ENCODE assay signal across 8 cellular contexts in the genomic region with DNA sequence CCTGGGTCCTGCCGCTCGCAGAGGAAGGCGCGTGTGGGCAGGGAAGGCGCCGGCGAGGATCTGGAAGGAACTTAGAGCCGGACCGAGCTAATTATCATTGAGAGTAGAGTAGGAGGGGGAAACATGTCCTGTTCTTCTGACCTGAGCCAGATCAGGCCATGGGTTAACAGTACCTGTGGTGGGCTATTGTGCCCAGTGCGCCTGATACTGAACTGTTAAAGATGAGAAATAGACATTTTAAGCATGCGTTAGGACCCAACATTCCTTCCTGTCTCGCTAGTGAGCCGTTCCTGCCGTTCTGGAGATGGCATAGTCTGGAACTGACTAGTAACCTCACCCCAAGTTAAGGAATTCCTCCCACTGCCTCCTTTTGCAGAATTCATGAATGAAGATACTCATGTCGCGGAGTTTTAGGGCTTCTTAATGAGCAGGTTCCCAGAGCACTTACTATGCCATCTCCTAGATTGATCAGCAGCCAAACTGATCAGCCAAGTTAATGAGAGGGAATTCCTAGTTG. TPM values are rescaled to one million over a fixed set of nuclear protein-coding genes. Genes with fewer than 3 reads are reported as not detected.
A peak's percentile ranks its signal among the peaks of the same experiment; 100 is the strongest.
DNase-seq lines count a peak whose midpoint lies in the region; ATAC-seq and TF ChIP-seq lines count a peak whose summit lies in the region.

No MANE protein-coding gene starts in this region.

- WGBS in esophagus, 2 donors = 6 to 9% methylated on average over 16 of the region's 16 CpGs

- no peaks in the 10 kb centered on the region for H3K9me3 Mint-ChIP-seq in osteocyte (ENCODE audit: unreplicated experiment)

- peak; percentile 43 for DNase-seq in AG20443 (ENCODE audit: low spot score)
- DNase-seq in RKO (ENCODE audit: low spot score) = peak; percentile 70
- no peak for DNase-seq in osteocyte (ENCODE audit: extremely low spot score, unreplicated experiment)
- no peak for DNase-seq in COLO668 (lab: John Stamatoyannopoulos, UW; ENCODE audit: unreplicated experiment)

- no peak for TF ChIP-seq CTCF in osteocyte (IDR thresholded peaks at IDR 0.05)

- peak overlapping the region; percentile 83 for H3K27ac Mint-ChIP-seq in osteocyte (ENCODE audit: unreplicated experiment)

- H3K36me3 Mint-ChIP-seq in osteocyte (ENCODE audit: unreplicated experiment) = peaks cover 18% of the 10 kb centered on the region

- peaks cover 29% of the 10 kb centered on the region for H3K4me1 Mint-ChIP-seq in osteocyte (ENCODE audit: unreplicated experiment)

- peak overlapping the region; percentile 68 to 88 for H3K27ac ChIP-seq in esophagus (ENCODE audit: low read depth in 2 of 2, low read length in 1 of 2)

- H3K27me3 ChIP-seq in esophagus (ENCODE audit: control insufficient read depth in 1 of 2, insufficient read depth in 2 of 2, low read length in 2 of 2) = no peaks in the 10 kb centered on the region

- no peaks in the 10 kb centered on the region for H3K27me3 Mint-ChIP-seq in osteocyte (ENCODE audit: unreplicated experiment)

- ATAC-seq in GM21526 (IDR thresholded peaks at IDR 0.05; ENCODE audit: low FRiP score, unreplicated experiment) (peak; percentile 6), GM19467 (IDR thresholded peaks at IDR 0.05; ENCODE audit: unreplicated experiment) (no peak), GM19455 (IDR thresholded peaks at IDR 0.05; ENCODE audit: unreplicated experiment) (no peak)

- no peaks in the 10 kb centered on the region for H3K9me3 ChIP-seq in esophagus (ENCODE audit: control insufficient read depth in 2 of 2, insufficient read depth in 1 of 2, low read depth in 1 of 2, low read length in 1 of 2)

- H3K4me1 ChIP-seq in esophagus (ENCODE audit: control insufficient read depth in 2 of 2, insufficient read depth in 2 of 2, low read length in 1 of 2) = no peaks in the 10 kb centered on the region

- peaks cover 15 to 18% of the 10 kb centered on the region in 2 donors for H3K36me3 ChIP-seq in esophagus (ENCODE audit: control insufficient read depth in 2 of 2, insufficient read depth in 2 of 2, low read length in 1 of 2)

- H3K4me3 Mint-ChIP-seq in osteocyte (ENCODE audit: unreplicated experiment) = peak overlapping the region; percentile 92

- peak overlapping the region; percentile 84 to 99 for H3K4me3 ChIP-seq in esophagus (ENCODE audit: low read depth in 1 of 2, low read length in 2 of 2)

RNA-seq across cellular contexts. Expression of a gene that starts 0.9 kb away (rescaled TPM):
- 10 to 100 TPM; 12.3 to 14.0 TPM for polyA plus RNA-seq in esophagus
- total RNA-seq in osteocyte = 55.7 and 55.8 TPM in 2 replicates

RNA-seq across cellular contexts. Expression of a gene that starts 35.2 kb away (rescaled TPM):
- under 1 TPM; 0.04 to 0.06 TPM for polyA plus RNA-seq in esophagus
- not detected in 2 replicates for total RNA-seq in osteocyte

RNA-seq across cellular contexts. Expression of a gene that starts 50.7 kb away (rescaled TPM):
- 10 to 100 TPM; 22.6 to 34.7 TPM for polyA plus RNA-seq in esophagus
- 77.0 and 79.3 TPM in 2 replicates for total RNA-seq in osteocyte

Comparison
In these comparisons a context has a peak if more than half of its experiments do, and no peak if none do; other contexts are left out.
1. DNase-seq: peak in AG20443 (single experiment) and RKO (single experiment); none in osteocyte (single experiment) and COLO668 (single experiment).